ENCODE assay signal across 22 cellular contexts in the genomic region with DNA sequence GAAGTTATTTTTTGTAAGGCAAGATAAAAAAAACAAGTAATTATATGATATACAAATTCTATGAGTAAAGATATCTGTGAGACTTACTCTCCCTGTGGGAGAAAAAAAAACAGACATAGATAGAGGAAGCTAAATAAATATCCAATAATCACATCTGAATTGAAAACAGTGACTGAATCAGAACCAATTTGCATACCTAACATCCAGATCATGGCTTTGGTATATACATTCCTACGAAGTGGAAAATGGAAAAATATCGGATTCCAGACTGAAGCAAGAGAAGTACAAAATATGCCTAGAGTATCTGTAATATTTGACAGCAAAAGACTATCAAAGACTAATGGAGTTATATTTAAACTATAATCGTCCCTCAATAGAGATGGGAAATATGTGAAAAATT.
"Had no signal": no experiment of that assay in that cellular context is flagged by ENCODE, and none has a peak within 500 bp of the region (broad histone marks: within the 10 kb centered on the region; RNA-seq: fewer than 3 reads in every experiment).

No MANE protein-coding gene starts in this region.

- H3K27ac Mint-ChIP-seq: endodermal cell; naive thymus-derived CD4-positive, alpha-beta T cell; nephron progenitor cell; stimulated activated effector memory CD8-positive, alpha-beta T cell treated with anti-CD3 and anti-CD28 coated beads, Interleukin-12 subunit alpha, Interleukin-12 subunit beta, amount 100 ng/mL, for 72 hours; type B pancreatic cell had no signal

- H3K9me3 ChIP-seq: psoas muscle, right lobe of liver, suprapubic skin, thyroid gland had no signal

- H3K36me3 ChIP-seq: heart left ventricle, right lobe of liver, suprapubic skin, thyroid gland had no signal

- H3K27ac ChIP-seq: heart left ventricle, psoas muscle, right lobe of liver, suprapubic skin, thyroid gland had no signal

- H3K4me3 Mint-ChIP-seq: endodermal cell; naive thymus-derived CD4-positive, alpha-beta T cell; nephron progenitor cell; stimulated activated effector memory CD8-positive, alpha-beta T cell treated with anti-CD3 and anti-CD28 coated beads, Interleukin-12 subunit alpha, Interleukin-12 subunit beta, amount 100 ng/mL, for 72 hours; type B pancreatic cell had no signal

- H3K9me3 Mint-ChIP-seq: endodermal cell, nephron progenitor cell, type B pancreatic cell had no signal

- H3K4me1 ChIP-seq: heart left ventricle, psoas muscle, right lobe of liver, suprapubic skin, thyroid gland had no signal

- H3K27me3 ChIP-seq: heart left ventricle, right lobe of liver, suprapubic skin, thyroid gland had no signal

- H3K27me3 Mint-ChIP-seq: naive thymus-derived CD4-positive, alpha-beta T cell; type B pancreatic cell had no signal

- FAIRE-seq: endothelial cell of umbilical vein, frontal cortex, urothelium cell line had no signal

- H3K4me3 ChIP-seq: heart left ventricle, psoas muscle, right lobe of liver, suprapubic skin, thyroid gland had no signal

- H3K36me3 Mint-ChIP-seq: naive thymus-derived CD4-positive, alpha-beta T cell; stimulated activated effector memory CD8-positive, alpha-beta T cell treated with anti-CD3 and anti-CD28 coated beads, Interleukin-12 subunit alpha, Interleukin-12 subunit beta, amount 100 ng/mL, for 72 hours; type B pancreatic cell had no signal

- H3K4me1 Mint-ChIP-seq: endodermal cell; naive thymus-derived CD4-positive, alpha-beta T cell; nephron progenitor cell; stimulated activated effector memory CD8-positive, alpha-beta T cell treated with anti-CD3 and anti-CD28 coated beads, Interleukin-12 subunit alpha, Interleukin-12 subunit beta, amount 100 ng/mL, for 72 hours had no signal

- DNase-seq: effector CD4-positive, alpha-beta T cell; endodermal cell; erythroblast; heart left ventricle; hippocampal formation; islet precursor cell; mammary epithelial cell; naive thymus-derived CD4-positive, alpha-beta T cell; nephron progenitor cell; psoas muscle; retina; right lobe of liver; stimulated activated CD4-positive, alpha-beta T cell treated with anti-CD3 and anti-CD28 coated beads, Interleukin-4, amount 100 ng/mL, for 1 hour; stimulated activated CD8-positive, alpha-beta memory T cell treated with anti-CD3 and anti-CD28 coated beads, Interleukin-4, amount 100 ng/mL, for 48 hours; stimulated activated naive CD8-positive, alpha-beta T cell treated with anti-CD3 and anti-CD28 coated beads, Interleukin-15, Interleukin-2, amounts not matched to agents 100 U/mL and 50 U/mL, for 24 hours; thyroid gland had no signal
